Comparison of ENCODE assay signal across 10 cellular contexts in the genomic region with DNA sequence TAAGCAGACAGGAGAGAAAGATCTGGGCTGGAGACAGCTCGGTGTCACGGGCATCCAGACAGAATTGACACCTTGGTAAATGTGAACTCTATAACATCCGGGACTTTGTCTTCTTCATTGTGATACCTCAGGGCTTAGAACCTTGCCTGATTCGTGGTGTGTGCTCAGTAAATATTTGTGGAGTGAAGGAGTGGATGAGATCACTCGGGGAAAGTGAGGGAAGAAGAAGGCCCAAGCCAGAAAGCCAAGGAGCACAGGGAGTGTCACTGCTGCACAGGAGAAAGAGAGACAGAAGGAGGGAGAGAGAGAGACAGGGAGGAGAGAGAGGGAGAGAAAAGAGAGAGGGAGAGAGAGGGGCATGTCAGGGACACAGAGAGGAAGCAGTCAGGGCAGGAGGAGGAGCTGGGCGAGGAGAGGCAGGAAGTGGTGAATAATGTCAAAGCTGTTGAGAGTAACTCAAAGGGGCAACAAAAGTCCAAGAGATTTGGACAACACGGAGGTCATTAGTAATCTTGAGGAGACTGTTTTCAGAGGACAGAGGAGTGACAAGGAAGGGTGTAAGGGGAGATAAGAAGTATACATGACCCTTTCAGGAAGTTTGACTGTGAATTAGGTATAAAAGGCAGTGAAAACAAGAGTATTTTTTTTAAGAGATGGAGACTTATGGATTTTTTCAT.
DNase-seq lines count a peak whose midpoint lies in the region; ATAC-seq and TF ChIP-seq lines count a peak whose summit lies in the region.
"Had no signal": no experiment of that assay in that cellular context is flagged by ENCODE, and none has a peak within 500 bp of the region (broad histone marks: within the 10 kb centered on the region; RNA-seq: fewer than 3 reads in every experiment).

No MANE protein-coding gene starts in this region.

- no peak overlapping the region for H3K4me2 ChIP-seq in smooth muscle cell

- H4K20me1 ChIP-seq in smooth muscle cell (ENCODE audit: low read depth), result no peaks in the 10 kb centered on the region

- H3K9me3 Mint-ChIP-seq in activated CD4-positive, alpha-beta T cell treated with anti-CD3 and anti-CD28 coated beads, Interleukin-2, amount 10 ng/mL, durations not matched to agents 24 days and 14 days, result no peaks in the 10 kb centered on the region

- H3K4me3 ChIP-seq in colonic mucosa (no peak overlapping the region), smooth muscle cell (no peak overlapping the region)
- H3K4me3 ChIP-seq: upper lobe of left lung had no signal

- TF ChIP-seq CTCF in colonic mucosa (IDR thresholded peaks at IDR 0.05) (no peak), smooth muscle cell (IDR thresholded peaks at IDR 0.05; ENCODE audit: borderline replicate concordance, insufficient read depth, poor library complexity, severe bottlenecking) (no peak)

- no peaks in the 10 kb centered on the region for H3K79me2 ChIP-seq in smooth muscle cell (ENCODE audit: low read depth)

- H3K27ac ChIP-seq in colonic mucosa (peak overlapping the region; percentile 50), smooth muscle cell (ENCODE audit: low read depth) (no peak overlapping the region), caudate nucleus (ENCODE audit: low read depth, low read length) (no peak overlapping the region)

- ATAC-seq in GM21367 (IDR thresholded peaks at IDR 0.05; ENCODE audit: unreplicated experiment) (no peak), HG03159 (IDR thresholded peaks at IDR 0.05; ENCODE audit: unreplicated experiment) (no peak)

- H3K36me3 ChIP-seq in colonic mucosa, result no peaks in the 10 kb centered on the region
- H3K36me3 ChIP-seq in smooth muscle cell (ENCODE audit: low read depth), result no peaks in the 10 kb centered on the region
- H3K36me3 ChIP-seq: upper lobe of left lung had no signal

- H3K9ac ChIP-seq in colonic mucosa (ENCODE audit: low read depth in 2 of 2, low read length in 2 of 2) (no peak overlapping the region), smooth muscle cell (ENCODE audit: low read depth) (no peak overlapping the region)

- no peaks in the 10 kb centered on the region for H3K9me3 ChIP-seq in colonic mucosa
- H3K9me3 ChIP-seq in smooth muscle cell (replicated peaks; ENCODE audit: low read depth), result no peaks in the 10 kb centered on the region
- H3K9me3 ChIP-seq: upper lobe of left lung had no signal

- H3K4me3 Mint-ChIP-seq in activated CD4-positive, alpha-beta T cell treated with anti-CD3 and anti-CD28 coated beads, Interleukin-2, amount 10 ng/mL, durations not matched to agents 24 days and 14 days, result no peak overlapping the region

- intact Hi-C loops in activated CD4-positive, alpha-beta T cell treated with anti-CD3 and anti-CD28 coated beads, Interleukin-2, amount 10 ng/mL, durations not matched to agents 24 days and 14 days (cut with micrococcal nuclease), result no loop called here
- intact Hi-C loops in colonic mucosa (cut with DNase I), result no loop called here

- H3K27me3 ChIP-seq in colonic mucosa, result no peaks in the 10 kb centered on the region
- H3K27me3 ChIP-seq in smooth muscle cell (ENCODE audit: low read depth), result no peaks in the 10 kb centered on the region
- H3K27me3 ChIP-seq: upper lobe of left lung had no signal

- no peaks in the 10 kb centered on the region for H3F3A ChIP-seq in smooth muscle cell (ENCODE audit: low read depth)

- no peaks in the 10 kb centered on the region for H3K36me3 Mint-ChIP-seq in activated CD4-positive, alpha-beta T cell treated with anti-CD3 and anti-CD28 coated beads, Interleukin-2, amount 10 ng/mL, durations not matched to agents 24 days and 14 days (ENCODE audit: low read depth)

- DNase-seq in activated CD4-positive, alpha-beta T cell treated with anti-CD3 and anti-CD28 coated beads, Interleukin-2, amount 10 ng/mL, durations not matched to agents 24 days and 14 days, result peak; percentile 73
- DNase-seq in activated CD4-positive, alpha-beta T cell treated with anti-CD3 and anti-CD28 coated beads for 1 hour, result no peak
- DNase-seq in NOMO-1 treated with dmso at 0.1 percent for 144 hours (lab: John Stamatoyannopoulos, UW; ENCODE audit: unreplicated experiment), result peak; percentile 6
- DNase-seq in colonic mucosa, result no peak
- no peak for DNase-seq in smooth muscle cell (lab: John Stamatoyannopoulos, UW; ENCODE audit: unreplicated experiment)
- no peak for DNase-seq in caudate nucleus (lab: John Stamatoyannopoulos, UW)
- DNase-seq: stimulated activated CD4-positive, alpha-beta T cell treated with anti-CD3 and anti-CD28 coated beads, Interleukin-4, amount 100 ng/mL, for 24 hours; upper lobe of left lung had no signal

- 85% methylated on average over 7 of the region's 7 CpGs for WGBS in smooth muscle cell (ENCODE audit: low lambda C conversion rate)

- no peak overlapping the region for H3K27ac Mint-ChIP-seq in activated CD4-positive, alpha-beta T cell treated with anti-CD3 and anti-CD28 coated beads, Interleukin-2, amount 10 ng/mL, durations not matched to agents 24 days and 14 days

- H3K27me3 Mint-ChIP-seq in activated CD4-positive, alpha-beta T cell treated with anti-CD3 and anti-CD28 coated beads, Interleukin-2, amount 10 ng/mL, durations not matched to agents 24 days and 14 days, result no peaks in the 10 kb centered on the region

- H3K4me1 ChIP-seq in colonic mucosa (peaks cover 4% of the 10 kb centered on the region), smooth muscle cell (ENCODE audit: low read depth) (peaks cover 13% of the 10 kb centered on the region)

- peak overlapping the region; percentile 80 for H2AFZ ChIP-seq in smooth muscle cell (ENCODE audit: low read depth)

- peaks cover 10% of the 10 kb centered on the region for H3K4me1 Mint-ChIP-seq in activated CD4-positive, alpha-beta T cell treated with anti-CD3 and anti-CD28 coated beads, Interleukin-2, amount 10 ng/mL, durations not matched to agents 24 days and 14 days

Comparison
In these comparisons a context has a peak if more than half of its experiments do, and no peak if none do; other contexts are left out.
1. DNase-seq: peak in activated CD4-positive, alpha-beta T cell treated with anti-CD3 and anti-CD28 coated beads, Interleukin-2, amount 10 ng/mL, durations not matched to agents 24 days and 14 days (single experiment) and NOMO-1 treated with dmso at 0.1 percent for 144 hours (single experiment); none in activated CD4-positive, alpha-beta T cell treated with anti-CD3 and anti-CD28 coated beads for 1 hour (single experiment), colonic mucosa (single experiment), smooth muscle cell (single experiment) and caudate nucleus (0 of 61).